In the genomic region with DNA sequence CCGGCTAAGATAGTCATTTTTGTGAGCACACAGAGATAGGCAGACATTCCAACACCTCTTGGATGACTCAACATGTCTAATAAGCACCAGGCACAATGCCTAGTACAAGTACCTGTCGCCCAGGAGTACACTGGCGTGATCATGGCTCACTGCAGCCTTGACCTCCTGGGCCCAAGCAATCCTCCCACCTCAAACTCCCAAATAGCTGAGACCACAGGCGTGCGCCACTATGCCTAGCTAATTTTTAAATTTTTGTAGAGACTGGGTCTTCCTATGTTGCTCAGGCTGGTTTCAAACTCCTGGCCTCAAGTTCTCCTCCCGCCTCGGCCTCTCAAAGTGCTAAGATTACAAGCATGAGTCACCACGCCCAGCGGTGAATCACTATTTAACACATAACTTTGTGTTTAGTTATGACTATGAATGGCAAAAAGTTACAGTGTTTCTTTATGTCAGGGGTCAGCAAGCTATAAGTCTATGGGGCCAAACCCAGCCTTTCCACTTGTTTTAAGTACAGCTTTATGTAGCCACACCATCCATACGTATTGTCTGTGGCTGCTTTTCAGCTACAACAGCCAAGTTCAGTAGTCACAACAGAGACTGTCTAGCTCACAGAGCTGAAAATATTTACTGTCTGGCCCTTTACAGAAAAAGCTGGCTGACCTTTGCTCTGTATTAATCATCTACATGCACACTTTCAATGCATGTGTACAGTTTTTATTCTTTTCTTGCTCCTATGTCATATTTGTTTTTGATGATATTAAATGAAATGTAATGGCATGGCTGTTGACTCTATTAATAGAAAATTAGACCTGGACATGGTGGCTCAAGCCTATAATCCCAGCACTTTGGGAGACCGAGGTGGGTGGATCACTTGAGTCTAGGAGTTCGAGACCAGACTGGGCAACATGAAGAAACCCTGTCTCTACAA, we compare ENCODE assay signal across 8 cellular contexts. TPM values are rescaled to one million over a fixed set of nuclear protein-coding genes. Genes with fewer than 3 reads are reported as not detected.
DNase-seq lines count a peak whose midpoint lies in the region; ATAC-seq, FAIRE-seq and TF ChIP-seq lines count a peak whose summit lies in the region.

No MANE protein-coding gene starts in this region.

- ATAC-seq in GM18870 (IDR thresholded peaks at IDR 0.05; ENCODE audit: unreplicated experiment): no peak
- ATAC-seq in HG03139 (IDR thresholded peaks at IDR 0.05; ENCODE audit: unreplicated experiment): no peak

- H3K27me3 ChIP-seq in CD4-positive, alpha-beta memory T cell (ENCODE audit: insufficient read depth, low read length): no peaks in the 10 kb centered on the region
- H3K27me3 ChIP-seq in adrenal gland (no peaks in the 10 kb centered on the region), osteoblast (ENCODE audit: insufficient read depth, low read length) (no peaks in the 10 kb centered on the region)

- H3K4me1 Mint-ChIP-seq in CD4-positive, alpha-beta memory T cell: peaks cover 0 to 9% (median 4%) of the 10 kb centered on the region in 4 donors

- peak overlapping the region; percentile 58 for H3K4me2 ChIP-seq in osteoblast (ENCODE audit: insufficient read depth, low read length)

- CTCF ChIA-PET in CD4-positive, alpha-beta memory T cell (lab: Charles Lee; ENCODE audit: partially characterized antibody): interaction anchor here (1.0 to 1.1 kb wide), 4 partner anchors 19 to 287 kb away, joined by 3 to 9 read pairs (median 4); a partner anchor contains a TSS

- H3K9me3 Mint-ChIP-seq in CD4-positive, alpha-beta memory T cell: no peaks in the 10 kb centered on the region

- no peak overlapping the region for H3K27ac ChIP-seq in CD4-positive, alpha-beta memory T cell (ENCODE audit: low read depth, low read length)
- H3K27ac ChIP-seq in adrenal gland (peak overlapping the region in 1 of 5 donors; percentile 36), osteoblast (ENCODE audit: low read depth, low read length) (peak overlapping the region; percentile 82)

- H3K79me2 ChIP-seq in osteoblast (ENCODE audit: insufficient read depth, low read length): no peaks in the 10 kb centered on the region

- intact Hi-C loops in CD4-positive, alpha-beta memory T cell (cut with micrococcal nuclease): no loop called here
- intact Hi-C loops in adrenal gland (cut with DNase I): no loop called here

- peak overlapping the region in 5 of 7 donors; percentile 9 to 80 (median 47) for H3K27ac Mint-ChIP-seq in CD4-positive, alpha-beta memory T cell

- no peak for TF ChIP-seq CTCF in NB4 (IDR thresholded peaks at IDR 0.05; ENCODE audit: low read depth, low read length)
- TF ChIP-seq CTCF in adrenal gland (IDR thresholded peaks at IDR 0.05): no peak
- no peak for TF ChIP-seq CTCF in osteoblast (IDR thresholded peaks at IDR 0.05; ENCODE audit: extremely low read depth, low read depth, low read length)

- H3K4me3 Mint-ChIP-seq in CD4-positive, alpha-beta memory T cell: no peak overlapping the region

- FAIRE-seq in GM12892 (lab: Jason Lieb, UNC): no peak

- WGBS in adrenal gland, 4 donors: 85 to 91% (median 85%) methylated on average over 8 to 12 of the region's 12 CpGs

- H3K36me3 ChIP-seq in CD4-positive, alpha-beta memory T cell (ENCODE audit: insufficient read depth, low read length): peaks cover 12% of the 10 kb centered on the region
- H3K36me3 ChIP-seq in adrenal gland (replicated peaks in 1 of 2) (peaks cover 0 to 61% of the 10 kb centered on the region in 2 donors), osteoblast (ENCODE audit: insufficient read depth, low read length) (peaks cover 36% of the 10 kb centered on the region)

- H3K9me3 ChIP-seq in CD4-positive, alpha-beta memory T cell (ENCODE audit: control insufficient read depth in 1 of 2, low read length in 2 of 2): no peaks in the 10 kb centered on the region
- H3K9me3 ChIP-seq in adrenal gland (replicated peaks in 1 of 3): no peaks in the 10 kb centered on the region
- no peaks in the 10 kb centered on the region for H3K9me3 ChIP-seq in osteoblast (ENCODE audit: low read depth, low read length)

- no peaks in the 10 kb centered on the region for H4K20me1 ChIP-seq in osteoblast (ENCODE audit: insufficient read depth, low read length)

- H3K4me3 ChIP-seq in CD4-positive, alpha-beta memory T cell (ENCODE audit: low read length in 2 of 2): no peak overlapping the region
- H3K4me3 ChIP-seq in NB4 (ENCODE audit: low read depth, low read length): no peak overlapping the region
- H3K4me3 ChIP-seq in adrenal gland: no peak overlapping the region
- H3K4me3 ChIP-seq in osteoblast (ENCODE audit: insufficient read depth, low read length): no peak overlapping the region

- H3K36me3 Mint-ChIP-seq in CD4-positive, alpha-beta memory T cell: peaks cover 43 to 54% of the 10 kb centered on the region in 2 donors

- H2AFZ ChIP-seq in osteoblast (ENCODE audit: low read length): peak overlapping the region; percentile 76

- POLR2A ChIA-PET in CD4-positive, alpha-beta memory T cell (lab: Charles Lee; ENCODE audit: partially characterized antibody): interaction anchor here (0.9 kb wide), 1 partner anchor 127 kb away, joined by 3 read pairs; a partner anchor contains a TSS

- DNase-seq in CD4-positive, alpha-beta memory T cell: no peak
- DNase-seq in NB4 (ENCODE audit: low read depth) (peak; percentile 54), adrenal gland (peak in 5 of 7 donors; percentile 29 to 59 (median 33)), osteoblast (ENCODE audit: insufficient read length, low spot score, missing footprints) (no peak), NCI-H2171 treated with DMSO at 0.1 percent for 48 hours (lab: John Stamatoyannopoulos, UW) (no peak), GM12892 (ENCODE audit: insufficient read length) (no peak)

- TF ChIP-seq POLR2A in NB4 (IDR thresholded peaks at IDR 0.05; ENCODE audit: extremely low read depth, insufficient read length) (no peak), adrenal gland (IDR thresholded peaks at IDR 0.05) (no peak), GM12892 (IDR thresholded peaks at IDR 0.05; ENCODE audit: low read depth, low read length) (no peak)

- no peaks in the 10 kb centered on the region for H3K4me1 ChIP-seq in CD4-positive, alpha-beta memory T cell (ENCODE audit: insufficient read depth, low read length)
- no peaks in the 10 kb centered on the region for H3K4me1 ChIP-seq in adrenal gland (replicated peaks in 1 of 2)
- peaks cover 17% of the 10 kb centered on the region for H3K4me1 ChIP-seq in osteoblast (ENCODE audit: insufficient read depth, low read length)

- no peaks in the 10 kb centered on the region for H3K27me3 Mint-ChIP-seq in CD4-positive, alpha-beta memory T cell

RNA-seq across cellular contexts. Expression of a gene that starts 18.7 kb away (rescaled TPM):
- 10 to 100 TPM; 72.2 to 76.4 TPM for total RNA-seq in CD4-positive, alpha-beta memory T cell
- 10 to 100 TPM in 1 of 2 donors, 1 to 10 TPM in 1; 9.1 to 13.5 TPM for polyA plus RNA-seq in CD4-positive, alpha-beta memory T cell
- total RNA-seq in adrenal gland (10 to 100 TPM in 7 of 8 donors, 1 to 10 TPM in 1; 5.0 to 30.7 (median 21.5) TPM), osteoblast (13.0 and 14.5 TPM in 2 replicates)
- polyA plus RNA-seq in adrenal gland: 10 to 100 TPM in 2 of 3 donors, 1 to 10 TPM in 1; 9.1 to 19.5 (median 12.5) TPM
- 19.4 TPM for polyA plus RNA-seq in GM12892 (2012; ENCODE audit: missing spikeins)

RNA-seq across cellular contexts. Expression of a gene that starts 55.6 kb away (rescaled TPM):
- 10 to 100 TPM; 30.0 to 30.3 TPM for total RNA-seq in CD4-positive, alpha-beta memory T cell
- polyA plus RNA-seq in CD4-positive, alpha-beta memory T cell: 10 to 100 TPM; 22.4 to 23.0 TPM
- total RNA-seq in adrenal gland (10 to 100 TPM; 10.1 to 35.5 (median 24.7) TPM), osteoblast (20.0 and 22.1 TPM in 2 replicates)
- polyA plus RNA-seq in adrenal gland: 10 to 100 TPM; 15.8 to 60.1 (median 17.0) TPM
- polyA plus RNA-seq in GM12892 (2012; ENCODE audit: missing spikeins): 26.4 TPM

RNA-seq across cellular contexts. Expression of a gene that starts 55.9 kb away (rescaled TPM):
- total RNA-seq in CD4-positive, alpha-beta memory T cell: 10 to 100 TPM; 48.0 to 57.7 TPM
- 10 to 100 TPM; 18.7 to 27.2 TPM for polyA plus RNA-seq in CD4-positive, alpha-beta memory T cell
- total RNA-seq in adrenal gland (100 to 1,000 TPM in 1 of 8 donors, 10 to 100 TPM in 7; 13.2 to 186 (median 28.5) TPM), osteoblast (45.2 and 51.6 TPM in 2 replicates)
- 10 to 100 TPM; 32.3 to 53.3 (median 34.0) TPM for polyA plus RNA-seq in adrenal gland
- 62.6 TPM for polyA plus RNA-seq in GM12892 (2012; ENCODE audit: missing spikeins)

Comparison
In these comparisons a context has a peak if more than half of its experiments do, and no peak if none do; other contexts are left out.
1. DNase-seq: peak in NB4 (single experiment) and adrenal gland (5 of 7); none in CD4-positive, alpha-beta memory T cell (0 of 5), osteoblast (single experiment), NCI-H2171 treated with DMSO at 0.1 percent for 48 hours (single experiment) and GM12892 (single experiment).